Comparison of ENCODE assay signal across 15 cellular contexts in genomic region chr17:41970901-41971331, GRCh38. TPM values are rescaled to one million over a fixed set of nuclear protein-coding genes. Genes with fewer than 3 reads are reported as not detected.
DNase-seq lines count a peak whose midpoint lies in the region; ATAC-seq, FAIRE-seq and TF ChIP-seq lines count a peak whose summit lies in the region.
"Had no signal": no experiment of that assay in that cellular context is flagged by ENCODE, and none has a peak within 500 bp of the region (broad histone marks: within the 10 kb centered on the region; RNA-seq: fewer than 3 reads in every experiment).

No MANE protein-coding gene starts in this region.

- H3K23me2 ChIP-seq in H9 (ENCODE audit: insufficient read length, low read depth, low read length, poor library complexity, severe bottlenecking) = peaks cover 11% of the 10 kb centered on the region

- H3K4me3 ChIP-seq in bronchial epithelial cell (ENCODE audit: low read depth, low read length) = no peak overlapping the region
- H3K4me3 ChIP-seq in psoas muscle = no peak overlapping the region
- no peak overlapping the region for H3K4me3 ChIP-seq in Karpas-422 (ENCODE audit: low read length)
- H3K4me3 ChIP-seq: left lung had no signal

- H3K56ac ChIP-seq in H9 (ENCODE audit: insufficient read length, low read depth, low read length) = no peak overlapping the region

- H3K27ac ChIP-seq in H9 (ENCODE audit: insufficient read length, low read depth, low read length) = no peak overlapping the region
- peak overlapping the region; percentile 50 for H3K27ac ChIP-seq in psoas muscle
- no peak overlapping the region for H3K27ac ChIP-seq in Karpas-422 (ENCODE audit: low read length)
- H3K27ac ChIP-seq: left lung had no signal

- FAIRE-seq in bronchial epithelial cell (lab: Jason Lieb, UNC) = peak; percentile 32

- H3K4me2 ChIP-seq in H9 (ENCODE audit: insufficient read depth, insufficient read length, low read length) (no peak overlapping the region), Karpas-422 (ENCODE audit: low read depth, low read length, poor library complexity, severe bottlenecking) (no peak overlapping the region)

- no peak overlapping the region for H2AK5ac ChIP-seq in H9 (ENCODE audit: insufficient read length, low read length)

- no peak overlapping the region for H3K4ac ChIP-seq in H9 (ENCODE audit: low read depth, low read length)

- H4K20me1 ChIP-seq in H9 (ENCODE audit: control insufficient read depth, insufficient read depth, insufficient read length) (no peaks in the 10 kb centered on the region), Karpas-422 (ENCODE audit: insufficient read depth, low read depth, low read length) (peaks cover 53% of the 10 kb centered on the region)

- H3K4me1 ChIP-seq in H9 (ENCODE audit: insufficient read depth, low read length) (no peaks in the 10 kb centered on the region), psoas muscle (peaks cover 37% of the 10 kb centered on the region), Karpas-422 (ENCODE audit: low read length) (peaks cover 27% of the 10 kb centered on the region)

- no peak overlapping the region for H4K8ac ChIP-seq in H9 (replicated peaks; ENCODE audit: insufficient read length, low read depth, low read length)

- H3K27me3 Mint-ChIP-seq in H9 (ENCODE audit: low read depth) = no peaks in the 10 kb centered on the region

- WGBS in H9 (ENCODE audit: extremely low coverage, insufficient read length, low lambda C conversion rate) = no CpG with 5 or more reads among the region's 5 CpGs
- WGBS in psoas muscle, 3 donors = 65 to 84% (median 75%) methylated on average over 5 of the region's 5 CpGs

- H3T11ph ChIP-seq in H9 (ENCODE audit: low read length) = no peak overlapping the region

- DNase-seq in H9 (no peak), bronchial epithelial cell (ENCODE audit: low read depth) (no peak), psoas muscle (peak in 1 of 2 donors; percentile 26), ecto neural progenitor cell (ENCODE audit: low spot score) (no peak), Karpas-422 (no peak)
- DNase-seq: activated CD4-positive, CD25-positive, alpha-beta regulatory T cell treated with anti-CD3 and anti-CD28 coated beads, Interleukin-2, amount 50 U/mL, for 72 hours; activated naive CD4-positive, alpha-beta T cell treated with Interleukin-2 at 50 U/mL for 16 hours; DMS 273 treated with DMSO at 0.1 percent for 48 hours; NCI-H2107; nucleus accumbens; stimulated activated naive CD4-positive, alpha-beta T cell treated with Interleukin-2 at 50 U/mL for 16 hours had no signal

- no peak overlapping the region for H3K18ac ChIP-seq in H9 (ENCODE audit: insufficient read length, low read depth, low read length)

- H2BK120ac ChIP-seq in H9 (ENCODE audit: low read depth, low read length, poor library complexity, severe bottlenecking) = no peak overlapping the region

- no peak overlapping the region for H4K91ac ChIP-seq in H9 (ENCODE audit: insufficient read length, low read depth, low read length)

- no peaks in the 10 kb centered on the region for H3K27me3 ChIP-seq in H9 (ENCODE audit: insufficient read depth, low read length)
- no peaks in the 10 kb centered on the region for H3K27me3 ChIP-seq in bronchial epithelial cell (ENCODE audit: control insufficient read depth, insufficient read depth, low read length)
- H3K27me3 ChIP-seq in psoas muscle (ENCODE audit: insufficient read depth in 3 of 3, low read length in 2 of 3) = no peaks in the 10 kb centered on the region
- no peaks in the 10 kb centered on the region for H3K27me3 ChIP-seq in Karpas-422 (ENCODE audit: low read length)
- H3K27me3 ChIP-seq: gastroesophageal sphincter, left lung had no signal

- peaks cover 27% of the 10 kb centered on the region for H3K36me3 ChIP-seq in bronchial epithelial cell (ENCODE audit: control insufficient read depth, insufficient read depth, low read length)
- peaks cover 4 to 59% of the 10 kb centered on the region in 2 donors for H3K36me3 ChIP-seq in psoas muscle (ENCODE audit: insufficient read depth in 1 of 2, low read depth in 1 of 2)
- peaks cover 41% of the 10 kb centered on the region for H3K36me3 ChIP-seq in Karpas-422 (ENCODE audit: insufficient read depth, low read length)

- H2BK20ac ChIP-seq in H9 (ENCODE audit: low read depth, low read length, poor library complexity, severe bottlenecking) = no peak overlapping the region

- no peaks in the 10 kb centered on the region for H3K9me3 Mint-ChIP-seq in H9

- H2BK5ac ChIP-seq in H9 (ENCODE audit: insufficient read length, low read length) = no peak overlapping the region

- peaks cover 7 to 15% of the 10 kb centered on the region in 2 experiments for H3K4me1 Mint-ChIP-seq in H9

- H3K27ac Mint-ChIP-seq in H9 = peak overlapping the region in 2 of 3 experiments; percentile 20 to 68; a peak in 3 of 7 replicates

- H3K23ac ChIP-seq in H9 (ENCODE audit: insufficient read length, low read depth, low read length) = no peak overlapping the region

- TF ChIP-seq CTCF in H9 (conservative IDR thresholded peaks at IDR 0.05) (no peak), bronchial epithelial cell (IDR thresholded peaks at IDR 0.05; ENCODE audit: insufficient read depth, low read length, severe bottlenecking) (no peak), psoas muscle (IDR thresholded peaks at IDR 0.05) (no peak)

- H3K14ac ChIP-seq in H9 (ENCODE audit: insufficient read depth, low read length) = no peak overlapping the region

- no peak overlapping the region for H4K5ac ChIP-seq in H9 (ENCODE audit: insufficient read length, low read depth, low read length)

- no peaks in the 10 kb centered on the region for H3K9me2 ChIP-seq in Karpas-422 (replicated peaks; ENCODE audit: insufficient read depth, low read length)

- H3K36me3 Mint-ChIP-seq in H9 (ENCODE audit: insufficient read depth in 1 of 3, low read depth in 3 of 3) = peaks cover 22 to 71% (median 68%) of the 10 kb centered on the region in 3 experiments

- no peak overlapping the region for H2BK15ac ChIP-seq in H9 (ENCODE audit: low read depth, low read length)

- no peak overlapping the region for H3K9ac ChIP-seq in H9 (ENCODE audit: extremely low read depth, insufficient read length, low read length)
- no peak overlapping the region for H3K9ac ChIP-seq in Karpas-422 (ENCODE audit: low read length)

- H3K4me3 Mint-ChIP-seq in H9 = no peak overlapping the region

- H3K9me3 ChIP-seq in H9 (ENCODE audit: control insufficient read depth, low read depth, low read length) (no peaks in the 10 kb centered on the region), psoas muscle (no peaks in the 10 kb centered on the region), Karpas-422 (ENCODE audit: low read length) (no peaks in the 10 kb centered on the region)
- H3K9me3 ChIP-seq: gastroesophageal sphincter, left lung had no signal

- H2BK12ac ChIP-seq in H9 (ENCODE audit: insufficient read length, low read depth, low read length) = no peak overlapping the region

- H3K79me1 ChIP-seq in H9 (ENCODE audit: insufficient read depth, low read depth, low read length, poor library complexity, severe bottlenecking) = no peaks in the 10 kb centered on the region

- intact Hi-C loops in psoas muscle (cut with DNase I) = no loop called here

- no peaks in the 10 kb centered on the region for H3K79me2 ChIP-seq in H9 (ENCODE audit: insufficient read depth, low read length)
- H3K79me2 ChIP-seq in Karpas-422 (ENCODE audit: low read length) = peaks cover 48% of the 10 kb centered on the region

- H2AFZ ChIP-seq in H9 (ENCODE audit: low read length) (no peak overlapping the region), Karpas-422 (ENCODE audit: low read length) (no peak overlapping the region)

- ATAC-seq in psoas muscle = no peak
- no peak for ATAC-seq in GM19328 (IDR thresholded peaks at IDR 0.05; ENCODE audit: unreplicated experiment)
- ATAC-seq: gastroesophageal sphincter, left lung, SK-N-SH treated with all-trans-retinoic acid at 6 μM for 48 hours had no signal

RNA-seq across cellular contexts. Expression of gene CNP, which starts 4.3 kb away (rescaled TPM):
- total RNA-seq in H9 (2021) (78.5 and 79.7 TPM in 2 replicates), bronchial epithelial cell (16.3 and 32.4 TPM in 2 replicates), psoas muscle (10 to 100 TPM; 21.0 to 26.8 (median 22.9) TPM)
- polyA plus RNA-seq in psoas muscle = 10 to 100 TPM; 17.6 to 22.6 (median 21.2) TPM
- 41.3 and 79.1 TPM in 2 replicates for total RNA-seq in Karpas-422 (2014; rRNA removed; shearing (Covaris generic); ENCODE audit: low replicate concordance)

RNA-seq across cellular contexts. Expression of gene ODAD4, which starts 40.5 kb away (rescaled TPM):
- total RNA-seq in H9 (2021) (1.3 and 2.1 TPM in 2 replicates), bronchial epithelial cell (0.13 and 0.26 TPM in 2 replicates), psoas muscle (under 1 TPM in 2 of 4 donors, not detected in 2; 0.17 to 0.32 TPM)
- polyA plus RNA-seq in psoas muscle = under 1 TPM; 0.31 to 0.99 (median 0.63) TPM
- 0.67 and 1.0 TPM in 2 replicates for total RNA-seq in Karpas-422 (2014; rRNA removed; shearing (Covaris generic); ENCODE audit: low replicate concordance)

RNA-seq across cellular contexts. Expression of gene DNAJC7, which starts 46.3 kb away (rescaled TPM):
- total RNA-seq in H9 (2021) (135 and 141 TPM in 2 replicates), bronchial epithelial cell (47.7 and 77.2 TPM in 2 replicates), psoas muscle (100 to 1,000 TPM in 1 of 4 donors, 10 to 100 TPM in 3; 66.3 to 102 (median 76.9) TPM)
- 100 to 1,000 TPM in 1 of 3 donors, 10 to 100 TPM in 2; 85.4 to 142 (median 93.3) TPM for polyA plus RNA-seq in psoas muscle
- 56.1 and 64.1 TPM in 2 replicates for total RNA-seq in Karpas-422 (2014; rRNA removed; shearing (Covaris generic); ENCODE audit: low replicate concordance)

RNA-seq across cellular contexts. Expression of gene NKIRAS2, which starts 49.0 kb away (rescaled TPM):
- total RNA-seq in H9 (2021) (36.6 and 37.1 TPM in 2 replicates), bronchial epithelial cell (13.7 and 31.1 TPM in 2 replicates), psoas muscle (10 to 100 TPM; 35.0 to 46.8 (median 39.4) TPM)
- polyA plus RNA-seq in psoas muscle = 10 to 100 TPM; 41.5 to 81.1 (median 43.1) TPM
- total RNA-seq in Karpas-422 (2014; rRNA removed; shearing (Covaris generic); ENCODE audit: low replicate concordance) = 28.4 and 44.9 TPM in 2 replicates

RNA-seq across cellular contexts. Expression of gene ACLY, which starts 52.2 kb away (rescaled TPM):
- total RNA-seq in H9 (2021) = 279 and 289 TPM in 2 replicates
- 78.5 and 121 TPM in 2 replicates for total RNA-seq in bronchial epithelial cell
- total RNA-seq in psoas muscle = 10 to 100 TPM; 18.6 to 24.1 (median 21.5) TPM
- 10 to 100 TPM; 10.5 to 20.5 (median 17.9) TPM for polyA plus RNA-seq in psoas muscle
- total RNA-seq in Karpas-422 (2014; rRNA removed; shearing (Covaris generic); ENCODE audit: low replicate concordance) = 173 and 212 TPM in 2 replicates
